Comparison of ENCODE assay signal across 9 cellular contexts in genomic region chr14:19487265-19487664, GRCh38. TPM values are rescaled to one million over a fixed set of nuclear protein-coding genes. Genes with fewer than 3 reads are reported as not detected.
A peak's percentile ranks its signal among the peaks of the same experiment; 100 is the strongest.
DNase-seq lines count a peak whose midpoint lies in the region; ATAC-seq and TF ChIP-seq lines count a peak whose summit lies in the region.
"Not testable (repeated sequence)": the region's sequence is repeated elsewhere in the genome, so short reads cannot be mapped to it uniquely, and the experiment has no call there.
"Had no signal": no experiment of that assay in that cellular context is flagged by ENCODE, and none has a peak within 500 bp of the region (broad histone marks: within the 10 kb centered on the region; RNA-seq: fewer than 3 reads in every experiment).

No MANE protein-coding gene starts in this region.

- not testable (repeated sequence) for H3K27ac ChIP-seq in heart right ventricle, right lobe of liver, upper lobe of right lung

- not testable (repeated sequence) for H3K9me3 Mint-ChIP-seq in chondrocyte (ENCODE audit: low read depth); osteocyte (ENCODE audit: unreplicated experiment); stimulated activated effector memory CD8-positive, alpha-beta T cell treated with anti-CD3 and anti-CD28 coated beads, Interleukin-12 subunit alpha, Interleukin-12 subunit beta, amount 100 ng/mL, for 72 hours

- 92 to 94% methylated on average over 9 of the region's 15 CpGs for WGBS in heart right ventricle, 2 donors
- 60% methylated on average over 4 of the region's 15 CpGs for WGBS in right lobe of liver (ENCODE audit: insufficient coverage, low coverage, low lambda C conversion rate, missing lambda C conversion rate)

- H3K4me3 Mint-ChIP-seq in chondrocyte (ENCODE audit: unreplicated experiment); osteocyte (ENCODE audit: unreplicated experiment); stimulated activated effector memory CD8-positive, alpha-beta T cell treated with anti-CD3 and anti-CD28 coated beads, Interleukin-12 subunit alpha, Interleukin-12 subunit beta, amount 100 ng/mL, for 72 hours: not testable (repeated sequence)

- H3K27me3 Mint-ChIP-seq in chondrocyte (ENCODE audit: low read depth); osteocyte (ENCODE audit: unreplicated experiment): not testable (repeated sequence)

- peak; percentile 1 for DNase-seq in activated CD4-positive, alpha-beta T cell treated with anti-CD3 and anti-CD28 coated beads for 48 hours
- DNase-seq in chondrocyte (ENCODE audit: low spot score): peak; percentile 75
- DNase-seq in heart right ventricle: not testable (repeated sequence)
- peak in 1 of 3 donors; percentile 45 for DNase-seq in right lobe of liver
- peak; percentile 83 for DNase-seq in osteocyte (ENCODE audit: extremely low spot score, unreplicated experiment)
- DNase-seq in stimulated activated effector memory CD8-positive, alpha-beta T cell treated with anti-CD3 and anti-CD28 coated beads, Interleukin-12 subunit alpha, Interleukin-12 subunit beta, amount 100 ng/mL, for 72 hours (ENCODE audit: low spot score in 2 of 2): peak in 1 of 2 donors; percentile 48
- DNase-seq in upper lobe of right lung: peak; percentile 62

- not testable (repeated sequence) for H3K4me3 ChIP-seq in heart right ventricle, right lobe of liver, upper lobe of right lung

- not testable (repeated sequence) for TF ChIP-seq CTCF in chondrocyte (IDR thresholded peaks at IDR 0.05); heart right ventricle (IDR thresholded peaks at IDR 0.05); right lobe of liver (IDR thresholded peaks at IDR 0.05); osteocyte (IDR thresholded peaks at IDR 0.05); upper lobe of right lung (IDR thresholded peaks at IDR 0.05)

- H3K4me1 Mint-ChIP-seq in chondrocyte (ENCODE audit: low read depth); osteocyte (ENCODE audit: unreplicated experiment); stimulated activated effector memory CD8-positive, alpha-beta T cell treated with anti-CD3 and anti-CD28 coated beads, Interleukin-12 subunit alpha, Interleukin-12 subunit beta, amount 100 ng/mL, for 72 hours: not testable (repeated sequence)

- not testable (repeated sequence) for H3K36me3 Mint-ChIP-seq in chondrocyte (ENCODE audit: low read depth); osteocyte (ENCODE audit: unreplicated experiment); stimulated activated effector memory CD8-positive, alpha-beta T cell treated with anti-CD3 and anti-CD28 coated beads, Interleukin-12 subunit alpha, Interleukin-12 subunit beta, amount 100 ng/mL, for 72 hours

- ATAC-seq in heart right ventricle (peak in 6 of 8 donors; percentile 23 to 56 (median 28)), right lobe of liver (peak in 3 of 4 donors; percentile 13 to 40 (median 19)), upper lobe of right lung (peak; percentile 50)
- peak; percentile 3 for ATAC-seq in stimulated activated effector memory CD8-positive, alpha-beta T cell treated with anti-CD3 and anti-CD28 coated beads, Interleukin-12 subunit alpha, Interleukin-12 subunit beta, amount 100 ng/mL, for 72 hours

- H3K36me3 ChIP-seq in heart right ventricle, right lobe of liver, upper lobe of right lung: not testable (repeated sequence)

- not testable (repeated sequence) for H3K27ac Mint-ChIP-seq in chondrocyte (ENCODE audit: unreplicated experiment); osteocyte (ENCODE audit: unreplicated experiment); stimulated activated effector memory CD8-positive, alpha-beta T cell treated with anti-CD3 and anti-CD28 coated beads, Interleukin-12 subunit alpha, Interleukin-12 subunit beta, amount 100 ng/mL, for 72 hours

- TF ChIP-seq POLR2A in right lobe of liver (IDR thresholded peaks at IDR 0.05): not testable (repeated sequence)

- not testable (repeated sequence) for H3K4me1 ChIP-seq in heart right ventricle, right lobe of liver, upper lobe of right lung

- H3K27me3 ChIP-seq in heart right ventricle, right lobe of liver, upper lobe of right lung: not testable (repeated sequence)

- intact Hi-C loops in heart right ventricle (cut with DNase I); right lobe of liver (cut with DNase I); upper lobe of right lung (cut with DNase I): not testable (repeated sequence)

- not testable (repeated sequence) for H3K9me3 ChIP-seq in heart right ventricle, right lobe of liver, upper lobe of right lung

RNA-seq across cellular contexts. Expression of gene POTEG, which starts 53.1 kb away (rescaled TPM):
- total RNA-seq in chondrocyte (not detected in 3 replicates), heart right ventricle (not detected), right lobe of liver (not detected), osteocyte (not detected in 2 replicates), upper lobe of right lung (not detected)
- polyA plus RNA-seq in heart right ventricle: not detected
- total RNA-seq: CD4-positive, CD25-positive, alpha-beta regulatory T cell had no signal
- polyA plus RNA-seq: BJ; CD4-positive, CD25-positive, alpha-beta regulatory T cell had no signal
